ENCODE assay signal across 25 cellular contexts in genomic region chr6:108123946-108124345, GRCh38. TPM values are rescaled to one million over a fixed set of nuclear protein-coding genes. Genes with fewer than 3 reads are reported as not detected.
"Had no signal": no experiment of that assay in that cellular context is flagged by ENCODE, and none has a peak within 500 bp of the region (broad histone marks: within the 10 kb centered on the region; RNA-seq: fewer than 3 reads in every experiment).

No MANE protein-coding gene starts in this region.

- H3K36me3 ChIP-seq: gastroesophageal sphincter, prostate gland, suprapubic skin, upper lobe of left lung had no signal

- H2AFZ ChIP-seq: hepatocyte had no signal

- H3K4me1 ChIP-seq: prostate gland had no signal

- H3K36me3 Mint-ChIP-seq: activated CD8-positive, alpha-beta memory T cell treated with anti-CD3 and anti-CD28 coated beads, Interleukin-2, amount 10 ng/mL, durations not matched to agents 7 days and 5 days; activated naive CD8-positive, alpha-beta T cell; brain had no signal

- H3K27ac ChIP-seq: epithelial cell of prostate, gastroesophageal sphincter, hepatocyte, prostate gland, suprapubic skin, upper lobe of left lung had no signal

- H3K4me3 ChIP-seq: gastroesophageal sphincter, hepatocyte, lung, prostate gland, suprapubic skin, upper lobe of left lung had no signal

- H3K27ac Mint-ChIP-seq: activated CD8-positive, alpha-beta memory T cell treated with anti-CD3 and anti-CD28 coated beads, Interleukin-2, amount 10 ng/mL, durations not matched to agents 7 days and 5 days; activated naive CD8-positive, alpha-beta T cell; activated T-cell treated with anti-CD3 and anti-CD28 coated beads, Interleukin-2, amount 50 U/mL, for 24 hours; immature natural killer cell; naive thymus-derived CD4-positive, alpha-beta T cell; T-helper 2 cell treated with Interferon-gamma antibody and Interleukin-4, amounts not matched to agents 5 μg/mL and 100 μg/mL, for 36 hours had no signal

- ATAC-seq: activated CD8-positive, alpha-beta memory T cell treated with anti-CD3 and anti-CD28 coated beads, Interleukin-2, amount 10 ng/mL, durations not matched to agents 7 days and 5 days; gastroesophageal sphincter; left cardiac atrium; naive thymus-derived CD4-positive, alpha-beta T cell; sciatic nerve had no signal

- H3K4me2 ChIP-seq: hepatocyte had no signal

- DNase-seq: activated CD4-positive, alpha-beta T cell treated with anti-CD3 and anti-CD28 coated beads, Interleukin-2, amount 50 U/mL, for 48 hours; activated CD4-positive, CD25-positive, alpha-beta regulatory T cell treated with anti-CD3 and anti-CD28 coated beads, Interleukin-2, amount 50 U/mL, for 72 hours; activated CD8-positive, alpha-beta memory T cell treated with anti-CD3 and anti-CD28 coated beads, Interleukin-2, amount 10 ng/mL, durations not matched to agents 7 days and 5 days; activated effector memory CD4-positive, alpha-beta T cell treated with Interleukin-2 at 50 U/mL for 16 hours; activated T-cell treated with anti-CD3 and anti-CD28 coated beads, Interleukin-2, amount 50 U/mL, for 24 hours; cortex of kidney; effector memory CD4-positive, alpha-beta T cell; immature natural killer cell; left cardiac atrium; naive thymus-derived CD4-positive, alpha-beta T cell; stimulated activated CD4-positive, alpha-beta T cell treated with anti-CD3 and anti-CD28 coated beads, Interleukin-2, amount 100 ng/mL, for 24 hours; stimulated activated naive CD4-positive, alpha-beta T cell had no signal

- H3K9me3 ChIP-seq: prostate gland, suprapubic skin, upper lobe of left lung had no signal

- H3K4me3 Mint-ChIP-seq: activated CD8-positive, alpha-beta memory T cell treated with anti-CD3 and anti-CD28 coated beads, Interleukin-2, amount 10 ng/mL, durations not matched to agents 7 days and 5 days; activated naive CD8-positive, alpha-beta T cell; activated T-cell treated with anti-CD3 and anti-CD28 coated beads, Interleukin-2, amount 50 U/mL, for 24 hours; central memory CD8-positive, alpha-beta T cell; immature natural killer cell; T-helper 2 cell treated with Interferon-gamma antibody and Interleukin-4, amounts not matched to agents 5 μg/mL and 100 μg/mL, for 36 hours had no signal

- H3K9me3 Mint-ChIP-seq: activated T-cell treated with anti-CD3 and anti-CD28 coated beads, Interleukin-2, amount 50 U/mL, for 24 hours; central memory CD8-positive, alpha-beta T cell; immature natural killer cell; T-helper 2 cell treated with Interferon-gamma antibody and Interleukin-4, amounts not matched to agents 5 μg/mL and 100 μg/mL, for 36 hours had no signal

RNA-seq across cellular contexts. Expression of gene NR2E1, which starts 41.9 kb away (rescaled TPM):
- total RNA-seq: activated CD8-positive, alpha-beta memory T cell treated with anti-CD3 and anti-CD28 coated beads, Interleukin-2, amount 10 ng/mL, durations not matched to agents 7 days and 5 days; gastroesophageal sphincter; hepatocyte; left cardiac atrium; lung; mononuclear cell; naive thymus-derived CD4-positive, alpha-beta T cell; sciatic nerve; upper lobe of left lung had no signal
- polyA plus RNA-seq: hepatocyte; immature natural killer cell; naive thymus-derived CD4-positive, alpha-beta T cell had no signal
